ENCODE assay signal across 17 cellular contexts in genomic region chr15:44010114-44010513, GRCh38.
DNase-seq lines count a peak whose midpoint lies in the region; ATAC-seq and TF ChIP-seq lines count a peak whose summit lies in the region.
"Had no signal": no experiment of that assay in that cellular context is flagged by ENCODE, and none has a peak within 500 bp of the region (broad histone marks: within the 10 kb centered on the region; RNA-seq: fewer than 3 reads in every experiment).

No MANE protein-coding gene starts in this region.

- 31 to 42% methylated on average over 1 of the region's 1 CpG for WGBS in thyroid gland, 2 donors

- H3K4me2 ChIP-seq in osteoblast (ENCODE audit: insufficient read depth, low read length): peak overlapping the region; percentile 39
- no peak overlapping the region for H3K4me2 ChIP-seq in Karpas-422 (ENCODE audit: low read depth, low read length, poor library complexity, severe bottlenecking)

- intact Hi-C loops in Panc1 (cut with micrococcal nuclease; ENCODE audit: unreplicated experiment) (no loop called here), thyroid gland (cut with DNase I) (no loop called here)

- H3K4me1 ChIP-seq in Panc1 (ENCODE audit: control insufficient read depth, insufficient read depth, low read length) (no peaks in the 10 kb centered on the region), osteoblast (ENCODE audit: insufficient read depth, low read length) (peaks cover 20% of the 10 kb centered on the region), thyroid gland (peaks cover 1 to 15% of the 10 kb centered on the region in 2 donors), Karpas-422 (ENCODE audit: low read length) (no peaks in the 10 kb centered on the region)
- H3K4me1 ChIP-seq: ascending aorta, HAP-1, lower lobe of right lung had no signal

- H3K9me2 ChIP-seq in Karpas-422 (replicated peaks; ENCODE audit: insufficient read depth, low read length): no peaks in the 10 kb centered on the region

- no peak overlapping the region for H3K27ac ChIP-seq in Panc1 (ENCODE audit: low read length)
- no peak overlapping the region for H3K27ac ChIP-seq in osteoblast (ENCODE audit: low read depth, low read length)
- peak overlapping the region in 1 of 3 donors; percentile 17 for H3K27ac ChIP-seq in thyroid gland
- H3K27ac ChIP-seq in Karpas-422 (ENCODE audit: low read length): no peak overlapping the region
- H3K27ac ChIP-seq: ascending aorta, lower lobe of right lung had no signal

- no peaks in the 10 kb centered on the region for H3K27me3 ChIP-seq in Panc1 (ENCODE audit: control insufficient read depth, insufficient read depth, low read length)
- H3K27me3 ChIP-seq in osteoblast (ENCODE audit: insufficient read depth, low read length): peaks cover 4% of the 10 kb centered on the region
- no peaks in the 10 kb centered on the region for H3K27me3 ChIP-seq in thyroid gland
- H3K27me3 ChIP-seq in Karpas-422 (ENCODE audit: low read length): no peaks in the 10 kb centered on the region
- H3K27me3 ChIP-seq: ascending aorta had no signal

- peaks cover 8% of the 10 kb centered on the region for H3K79me2 ChIP-seq in osteoblast (ENCODE audit: insufficient read depth, low read length)
- H3K79me2 ChIP-seq in Karpas-422 (ENCODE audit: low read length): no peaks in the 10 kb centered on the region

- H3K9ac ChIP-seq in Karpas-422 (ENCODE audit: low read length): no peak overlapping the region

- TF ChIP-seq CTCF in Panc1 (IDR thresholded peaks at IDR 0.05) (no peak), osteoblast (IDR thresholded peaks at IDR 0.05; ENCODE audit: extremely low read depth, low read depth, low read length) (no peak), thyroid gland (IDR thresholded peaks at IDR 0.05) (no peak)

- in situ Hi-C loops in Panc1 (cut with HindIII; ENCODE audit: low pct_unique_long_range_greater_than_20kb, low sequenced_read_pairs): no loop called here

- H3K4me3 ChIP-seq in Panc1 (ENCODE audit: low read depth in 2 of 2, low read length in 2 of 2): no peak overlapping the region
- no peak overlapping the region for H3K4me3 ChIP-seq in osteoblast (ENCODE audit: insufficient read depth, low read length)
- H3K4me3 ChIP-seq in thyroid gland (replicated peaks in 1 of 3): no peak overlapping the region
- no peak overlapping the region for H3K4me3 ChIP-seq in Karpas-422 (ENCODE audit: low read length)
- H3K4me3 ChIP-seq: ascending aorta, HAP-1, lower lobe of right lung had no signal

- POLR2A ChIA-PET in Panc1 (lab: Charles Lee): no interaction called here

- H4K20me1 ChIP-seq in osteoblast (ENCODE audit: insufficient read depth, low read length) (no peaks in the 10 kb centered on the region), Karpas-422 (ENCODE audit: insufficient read depth, low read depth, low read length) (no peaks in the 10 kb centered on the region)

- no peaks in the 10 kb centered on the region for H3K36me3 ChIP-seq in Panc1 (ENCODE audit: control insufficient read depth, insufficient read depth, low read length)
- no peaks in the 10 kb centered on the region for H3K36me3 ChIP-seq in osteoblast (ENCODE audit: insufficient read depth, low read length)
- no peaks in the 10 kb centered on the region for H3K36me3 ChIP-seq in thyroid gland
- no peaks in the 10 kb centered on the region for H3K36me3 ChIP-seq in Karpas-422 (ENCODE audit: insufficient read depth, low read length)
- H3K36me3 ChIP-seq: ascending aorta, HAP-1, lower lobe of right lung had no signal

- CTCF ChIA-PET in Panc1 (lab: Charles Lee): no interaction called here

- H3K9me3 ChIP-seq in Panc1 (ENCODE audit: control insufficient read depth, insufficient read depth, low read depth, low read length) (no peaks in the 10 kb centered on the region), osteoblast (ENCODE audit: low read depth, low read length) (no peaks in the 10 kb centered on the region), thyroid gland (no peaks in the 10 kb centered on the region), Karpas-422 (ENCODE audit: low read length) (no peaks in the 10 kb centered on the region)
- H3K9me3 ChIP-seq: ascending aorta, HAP-1, lower lobe of right lung had no signal

- DNase-seq in EH (ENCODE audit: low read depth) (peak; percentile 40), Panc1 (ENCODE audit: low read depth, low spot score) (no peak), fibroblast of gingiva (ENCODE audit: low read depth) (peak; percentile 13), osteoblast (ENCODE audit: insufficient read length, low spot score, missing footprints) (peak; percentile 73), NCI-H524 treated with DMSO at 0.1 percent for 48 hours (lab: John Stamatoyannopoulos, UW) (no peak), thyroid gland (no peak), Karpas-422 (no peak)
- DNase-seq: activated CD4-positive, CD25-positive, alpha-beta regulatory T cell; activated gamma-delta T cell; CD4-positive, CD25-positive, alpha-beta regulatory T cell; DND-41; lower lobe of right lung; natural killer cell; NCI-H1092; substantia nigra had no signal

- ATAC-seq in Panc1: no peak
- ATAC-seq: lower lobe of right lung, natural killer cell had no signal

- no peak for TF ChIP-seq POLR2A in thyroid gland (IDR thresholded peaks at IDR 0.05)

- TSS peak; percentile 35 for BruUV-seq in Panc1 (replicated peaks; lab: Mats Ljungman, UMichigan)

- H2AFZ ChIP-seq in osteoblast (ENCODE audit: low read length) (no peak overlapping the region), Karpas-422 (ENCODE audit: low read length) (no peak overlapping the region)

Comparison
In these comparisons a context has a peak if more than half of its experiments do, and no peak if none do; other contexts are left out.
1. DNase-seq: peak in EH (single experiment), fibroblast of gingiva (single experiment) and osteoblast (single experiment); none in Panc1 (single experiment), NCI-H524 treated with DMSO at 0.1 percent for 48 hours (single experiment), thyroid gland (0 of 2) and Karpas-422 (single experiment).